In genomic region chr6:56259682-56260081, GRCh38 we compare ENCODE assay signal across 13 cellular contexts. TPM values are rescaled to one million over a fixed set of nuclear protein-coding genes. Genes with fewer than 3 reads are reported as not detected.
A peak's percentile ranks its signal among the peaks of the same experiment; 100 is the strongest.
DNase-seq lines count a peak whose midpoint lies in the region; ATAC-seq, FAIRE-seq and TF ChIP-seq lines count a peak whose summit lies in the region.
"Had no signal": no experiment of that assay in that cellular context is flagged by ENCODE, and none has a peak within 500 bp of the region (broad histone marks: within the 10 kb centered on the region; RNA-seq: fewer than 3 reads in every experiment).

No MANE protein-coding gene starts in this region.

- H3K56ac ChIP-seq in mesendoderm (ENCODE audit: low read length): no peak overlapping the region

- H3K4me2 ChIP-seq in endothelial cell of umbilical vein (ENCODE audit: insufficient read depth, low read length) (no peak overlapping the region), mesendoderm (ENCODE audit: low read length) (no peak overlapping the region)
- H3K4me2 ChIP-seq: BLaER1 had no signal

- no peak overlapping the region for H2AFZ ChIP-seq in endothelial cell of umbilical vein (ENCODE audit: low read depth, low read length)

- H2BK5ac ChIP-seq in mesendoderm (ENCODE audit: low read length): no peak overlapping the region

- no peak for TF ChIP-seq POLR2A in endothelial cell of umbilical vein (IDR thresholded peaks at IDR 0.05; ENCODE audit: low read depth, low read length)

- H3K4ac ChIP-seq in mesendoderm (ENCODE audit: low read depth, low read length): no peak overlapping the region

- H4K8ac ChIP-seq in mesendoderm (ENCODE audit: low read depth, low read length): no peak overlapping the region

- H3K27me3 Mint-ChIP-seq in activated T-helper 17 cell treated with anti-CD3 and anti-CD28 coated beads, Interleukin-2, amount 50 U/mL, for 72 hours: no peaks in the 10 kb centered on the region
- H3K27me3 Mint-ChIP-seq: T-helper 17 cell had no signal

- H3K9me3 ChIP-seq in A673 (ENCODE audit: low read depth, low read length, poor library complexity, severe bottlenecking) (no peaks in the 10 kb centered on the region), endothelial cell of umbilical vein (replicated peaks; ENCODE audit: control insufficient read depth, insufficient read depth, low read length) (no peaks in the 10 kb centered on the region)
- H3K9me3 ChIP-seq: BLaER1, prostate gland had no signal

- TF ChIP-seq CTCF in A673 (conservative IDR thresholded peaks at IDR 0.05; ENCODE audit: low read depth, low read length): no peak
- TF ChIP-seq CTCF in endothelial cell of umbilical vein (IDR thresholded peaks at IDR 0.05; ENCODE audit: extremely low read depth in 1 of 2, insufficient read depth in 1 of 2, low read depth in 1 of 2, low read length in 2 of 2): no peak

- H3K36me3 Mint-ChIP-seq in activated T-helper 17 cell treated with anti-CD3 and anti-CD28 coated beads, Interleukin-2, amount 50 U/mL, for 72 hours (ENCODE audit: low read depth): no peaks in the 10 kb centered on the region

- no peak for ATAC-seq in activated T-helper 17 cell treated with anti-CD3 and anti-CD28 coated beads, Interleukin-2, amount 50 U/mL, for 72 hours (replicated peaks)
- ATAC-seq: T-helper 17 cell had no signal

- no peak overlapping the region for H3K23ac ChIP-seq in mesendoderm (ENCODE audit: low read length)

- dilution Hi-C loops in endothelial cell of umbilical vein (cut with MboI; ENCODE audit: extremely low pct_ligation_motif_present, low sequenced_read_pairs): no loop called here

- H3K36me3 ChIP-seq in A673 (ENCODE audit: insufficient read depth, low read length, poor library complexity, severe bottlenecking): no peaks in the 10 kb centered on the region
- no peaks in the 10 kb centered on the region for H3K36me3 ChIP-seq in endothelial cell of umbilical vein (ENCODE audit: control insufficient read depth in 2 of 2, extremely low read depth in 1 of 2, insufficient read depth in 2 of 2, low read length in 2 of 2)
- no peaks in the 10 kb centered on the region for H3K36me3 ChIP-seq in mesendoderm (ENCODE audit: control insufficient read depth, insufficient read depth, low read length)
- H3K36me3 ChIP-seq: BLaER1, prostate gland had no signal

- no CpG with 5 or more reads among the region's 1 CpG for WGBS in mesendoderm (ENCODE audit: extremely low coverage, insufficient coverage, low lambda C conversion rate)

- no peak for FAIRE-seq in endothelial cell of umbilical vein (lab: Jason Lieb, UNC)

- CTCF ChIA-PET in A673 (lab: Charles Lee) (interaction anchor here (1.1 kb wide), 1 partner anchor 33 kb away, joined by 3 read pairs; no protein-coding TSS in a partner anchor), endothelial cell of umbilical vein (lab: Charles Lee) (interaction anchor here (0.6 to 1.4 kb wide), 5 partner anchors 8 to 854 kb away, joined by 3 to 5 read pairs (median 3); partner anchors contain the start of gene COL21A1)

- H2BK15ac ChIP-seq in mesendoderm (replicated peaks; ENCODE audit: low read depth): no peak overlapping the region

- H3K9ac ChIP-seq in endothelial cell of umbilical vein (replicated peaks; ENCODE audit: extremely low read depth, insufficient read depth, low read length): no peak overlapping the region
- no peak overlapping the region for H3K9ac ChIP-seq in mesendoderm (ENCODE audit: low read length)
- H3K9ac ChIP-seq: BLaER1 had no signal

- peak overlapping the region; percentile 91 for H3K27ac ChIP-seq in A673 (ENCODE audit: low read depth, low read length, poor library complexity, severe bottlenecking)
- H3K27ac ChIP-seq in endothelial cell of umbilical vein (ENCODE audit: insufficient read depth, low read depth, low read length): no peak overlapping the region
- H3K27ac ChIP-seq in mesendoderm (ENCODE audit: low read depth, low read length): no peak overlapping the region
- H3K27ac ChIP-seq: BLaER1, prostate gland had no signal

- no peaks in the 10 kb centered on the region for H3K9me1 ChIP-seq in endothelial cell of umbilical vein (replicated peaks; ENCODE audit: control insufficient read depth, extremely low read depth, insufficient read depth, low read length)

- H3K4me1 Mint-ChIP-seq in activated T-helper 17 cell treated with anti-CD3 and anti-CD28 coated beads, Interleukin-2, amount 50 U/mL, for 72 hours: no peaks in the 10 kb centered on the region
- H3K4me1 Mint-ChIP-seq: T-helper 17 cell had no signal

- peak; percentile 93 for DNase-seq in A673 (ENCODE audit: low spot score)
- peak; percentile 53 for DNase-seq in HCEC 1CT
- peak; percentile 51 to 81 for DNase-seq in NCI-H524 (lab: John Stamatoyannopoulos, UW)
- DNase-seq in endothelial cell of umbilical vein (ENCODE audit: low read depth, low spot score): peak; percentile 70
- DNase-seq in mesendoderm: no peak
- no peak for DNase-seq in activated gamma-delta T cell treated with Interleukin-2 at 50 U/mL for 16 hours
- no peak for DNase-seq in stimulated activated naive CD4-positive, alpha-beta T cell treated with Interleukin-2 at 50 U/mL for 16 hours (lab: John Stamatoyannopoulos, UW)
- DNase-seq: amygdala, T-helper 17 cell had no signal

- BruUV-seq in A673 (replicated peaks; lab: Mats Ljungman, UMichigan): no TSS peak
- BruUV-seq in endothelial cell of umbilical vein (replicated peaks; lab: Mats Ljungman, UMichigan): no TSS peak

- H3K79me2 ChIP-seq in endothelial cell of umbilical vein (ENCODE audit: control insufficient read depth, insufficient read depth, low read length) (no peaks in the 10 kb centered on the region), mesendoderm (ENCODE audit: control insufficient read depth, insufficient read depth, low read length) (no peaks in the 10 kb centered on the region)

- H3K18ac ChIP-seq in mesendoderm (ENCODE audit: low read length): no peak overlapping the region

- H3K9me3 Mint-ChIP-seq in activated T-helper 17 cell treated with anti-CD3 and anti-CD28 coated beads, Interleukin-2, amount 50 U/mL, for 72 hours: no peaks in the 10 kb centered on the region

- POLR2A ChIA-PET in A673 (lab: Charles Lee; ENCODE audit: low non-redundant PET) (no interaction called here), endothelial cell of umbilical vein (lab: Charles Lee) (no interaction called here)

- no peak overlapping the region for H2BK120ac ChIP-seq in mesendoderm (ENCODE audit: low read depth, low read length)

- intact Hi-C loops in A673 (cut with micrococcal nuclease; ENCODE audit: unreplicated experiment) (loop anchor here (1.0 to 5.0 kb wide), 2 partner anchors 162 to 278 kb away; no protein-coding TSS in a partner anchor), endothelial cell of umbilical vein (cut with micrococcal nuclease) (no loop called here)

- H3K4me1 ChIP-seq in A673 (ENCODE audit: insufficient read depth, low read length, poor library complexity, severe bottlenecking) (peaks cover 89% of the 10 kb centered on the region), endothelial cell of umbilical vein (ENCODE audit: control insufficient read depth, extremely low read depth, insufficient read depth, low read length) (no peaks in the 10 kb centered on the region), mesendoderm (ENCODE audit: control insufficient read depth, low read depth, low read length) (peaks cover 2% of the 10 kb centered on the region)
- H3K4me1 ChIP-seq: BLaER1, prostate gland had no signal

- no peaks in the 10 kb centered on the region for H4K20me1 ChIP-seq in endothelial cell of umbilical vein (replicated peaks; ENCODE audit: control insufficient read depth, extremely low read depth, insufficient read depth, low read length)
- H4K20me1 ChIP-seq: BLaER1 had no signal

- no peak overlapping the region for H3K4me3 Mint-ChIP-seq in activated T-helper 17 cell treated with anti-CD3 and anti-CD28 coated beads, Interleukin-2, amount 50 U/mL, for 72 hours
- H3K4me3 Mint-ChIP-seq: T-helper 17 cell had no signal

- H3K27me3 ChIP-seq in A673 (replicated peaks; ENCODE audit: insufficient read depth, low read depth, low read length, poor library complexity): no peaks in the 10 kb centered on the region
- H3K27me3 ChIP-seq in endothelial cell of umbilical vein (ENCODE audit: control insufficient read depth in 2 of 2, insufficient read depth in 2 of 2, low read length in 2 of 2): no peaks in the 10 kb centered on the region
- H3K27me3 ChIP-seq in mesendoderm (ENCODE audit: insufficient read depth, low read length, poor library complexity): no peaks in the 10 kb centered on the region
- H3K27me3 ChIP-seq: BLaER1 had no signal

- no peak overlapping the region for H2AK5ac ChIP-seq in mesendoderm (ENCODE audit: low read length)

- H3K79me1 ChIP-seq in mesendoderm (ENCODE audit: low read length): no peaks in the 10 kb centered on the region

- H3K4me3 ChIP-seq in A673 (ENCODE audit: low read depth, low read length, poor library complexity, severe bottlenecking) (no peak overlapping the region), endothelial cell of umbilical vein (replicated peaks in 1 of 3; ENCODE audit: insufficient read depth in 1 of 3, low read depth in 1 of 3, low read length in 3 of 3) (no peak overlapping the region), mesendoderm (ENCODE audit: low read length) (no peak overlapping the region)
- H3K4me3 ChIP-seq: BLaER1, prostate gland had no signal

- H4K5ac ChIP-seq in mesendoderm (ENCODE audit: low read length): no peak overlapping the region

- no peak overlapping the region for H3K27ac Mint-ChIP-seq in activated T-helper 17 cell treated with anti-CD3 and anti-CD28 coated beads, Interleukin-2, amount 50 U/mL, for 72 hours
- H3K27ac Mint-ChIP-seq: T-helper 17 cell had no signal

TF ChIP-seq in endothelial cell of umbilical vein, 7 proteins besides CTCF, POLR2A, EP300 and RAD21 (continues in another document):
- no peak for TF ChIP-seq POLR2AphosphoS5 (IDR thresholded peaks at IDR 0.05; ENCODE audit: insufficient read depth, low read depth, low read length)
- no peak for TF ChIP-seq JUN (IDR thresholded peaks at IDR 0.05; ENCODE audit: borderline replicate concordance, insufficient read depth, insufficient read length, low read depth)
- TF ChIP-seq MAX (IDR thresholded peaks at IDR 0.05; ENCODE audit: insufficient read depth, insufficient read length): no peak

RNA-seq across cellular contexts. Expression of gene COL21A1, which starts 12.3 kb away (rescaled TPM):
- total RNA-seq in A673 (2021) (49.0 and 51.6 TPM in 2 replicates), endothelial cell of umbilical vein (1.4 TPM in 2 replicates)
- 0.11 and 0.22 TPM in 2 replicates for polyA plus RNA-seq in endothelial cell of umbilical vein
- 0.23 and 1.3 TPM in 2 replicates for polyA plus RNA-seq in endothelial cell of umbilical vein (2011; cell fraction: cytosol; rRNA removed)
- polyA plus RNA-seq in endothelial cell of umbilical vein (2011; cell fraction: nucleus; rRNA removed): 1.3 and 2.3 TPM in 2 replicates
- polyA plus RNA-seq in endothelial cell of umbilical vein (2012): 0.21 and 0.60 TPM in 2 replicates
- 0.22 and 0.59 TPM in 2 replicates for polyA minus RNA-seq in endothelial cell of umbilical vein
- polyA minus RNA-seq in endothelial cell of umbilical vein (2011; cell fraction: cytosol; rRNA and poly(A)+ RNA removed): not detected
- 0.43 and 1.8 TPM in 2 replicates for polyA minus RNA-seq in endothelial cell of umbilical vein (2011; cell fraction: nucleus; rRNA and poly(A)+ RNA removed)
- polyA plus RNA-seq in mesendoderm (2013, experiment 1 of 2): 1.4 TPM
- 1.1 TPM for polyA plus RNA-seq in mesendoderm (2013, experiment 2 of 2)
- not detected for total RNA-seq in activated T-helper 17 cell treated with anti-CD3 and anti-CD28 coated beads, Interleukin-2, amount 50 U/mL, for 72 hours
- total RNA-seq: epithelial cell of proximal tubule, T-helper 17 cell had no signal

Comparison
In these comparisons a context has a peak if more than half of its experiments do, and no peak if none do; other contexts are left out.
1. DNase-seq: peak in A673 (single experiment), HCEC 1CT (single experiment), NCI-H524 (2 of 2) and endothelial cell of umbilical vein (single experiment); none in mesendoderm (single experiment), activated gamma-delta T cell treated with Interleukin-2 at 50 U/mL for 16 hours (single experiment) and stimulated activated naive CD4-positive, alpha-beta T cell treated with Interleukin-2 at 50 U/mL for 16 hours (single experiment).
2. RNA of gene COL21A1, which starts 12.3 kb away (total RNA-seq): 49.0 to 51.6 TPM in A673; 1.4 TPM in endothelial cell of umbilical vein and not detected in activated T-helper 17 cell treated with anti-CD3 and anti-CD28 coated beads, Interleukin-2, amount 50 U/mL, for 72 hours; every median in the first group is over 10 times any median in the second.